2 cellular contexts compared by ENCODE assay signal in genomic region chr20:54108394-54108643, GRCh38.
A peak's percentile ranks its signal among the peaks of the same experiment; 100 is the strongest.
TF ChIP-seq lines count a peak whose summit lies in the region.

No MANE protein-coding gene starts in this region.

TF ChIP-seq in K562, 482 proteins besides CTCF, POLR2A, EP300 and RAD21:
- TF ChIP-seq ZNF76 (CRISPR knock-in tag; IDR thresholded peaks at IDR 0.05; ENCODE audit: borderline replicate concordance), result no peak
- peak in 1 of 3 experiments; percentile 75; a peak in 1 of 6 replicates for TF ChIP-seq ZBTB11 (CRISPR knock-in tag; IDR thresholded peaks at IDR 0.05)

TF ChIP-seq in GM23338, 12 proteins besides CTCF, POLR2A, EP300 and RAD21:
- TF ChIP-seq POLR2AphosphoS5 (IDR thresholded peaks at IDR 0.05; ENCODE audit: low read depth) (no peak), ZNF462 (CRISPR knock-in tag; IDR thresholded peaks at IDR 0.05) (no peak), JUNB (IDR thresholded peaks at IDR 0.05; ENCODE audit: unreplicated experiment) (no peak), EZH2phosphoT487 (IDR thresholded peaks at IDR 0.05; ENCODE audit: unreplicated experiment) (no peak), STAT1 (IDR thresholded peaks at IDR 0.05; ENCODE audit: unreplicated experiment) (no peak), ZNF331 (CRISPR knock-in tag; IDR thresholded peaks at IDR 0.05; ENCODE audit: low read depth) (no peak), REST (IDR thresholded peaks at IDR 0.05; ENCODE audit: unreplicated experiment) (no peak), NANOG (IDR thresholded peaks at IDR 0.05; ENCODE audit: borderline replicate concordance) (no peak), CREB1 (CRISPR knock-in tag; IDR thresholded peaks at IDR 0.05; ENCODE audit: low read depth) (no peak), ZNF114 (CRISPR knock-in tag; IDR thresholded peaks at IDR 0.05) (no peak), EZH2 (IDR thresholded peaks at IDR 0.05; ENCODE audit: low read depth, unreplicated experiment) (no peak)
- TF ChIP-seq, protein P1, sequence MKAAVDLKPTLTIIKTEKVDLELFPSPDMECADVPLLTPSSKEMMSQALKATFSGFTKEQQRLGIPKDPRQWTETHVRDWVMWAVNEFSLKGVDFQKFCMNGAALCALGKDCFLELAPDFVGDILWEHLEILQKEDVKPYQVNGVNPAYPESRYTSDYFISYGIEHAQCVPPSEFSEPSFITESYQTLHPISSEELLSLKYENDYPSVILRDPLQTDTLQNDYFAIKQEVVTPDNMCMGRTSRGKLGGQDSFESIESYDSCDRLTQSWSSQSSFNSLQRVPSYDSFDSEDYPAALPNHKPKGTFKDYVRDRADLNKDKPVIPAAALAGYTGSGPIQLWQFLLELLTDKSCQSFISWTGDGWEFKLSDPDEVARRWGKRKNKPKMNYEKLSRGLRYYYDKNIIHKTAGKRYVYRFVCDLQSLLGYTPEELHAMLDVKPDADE (IDR thresholded peaks at IDR 0.05), result no peak
